26 cellular contexts compared by ENCODE assay signal in the genomic region with DNA sequence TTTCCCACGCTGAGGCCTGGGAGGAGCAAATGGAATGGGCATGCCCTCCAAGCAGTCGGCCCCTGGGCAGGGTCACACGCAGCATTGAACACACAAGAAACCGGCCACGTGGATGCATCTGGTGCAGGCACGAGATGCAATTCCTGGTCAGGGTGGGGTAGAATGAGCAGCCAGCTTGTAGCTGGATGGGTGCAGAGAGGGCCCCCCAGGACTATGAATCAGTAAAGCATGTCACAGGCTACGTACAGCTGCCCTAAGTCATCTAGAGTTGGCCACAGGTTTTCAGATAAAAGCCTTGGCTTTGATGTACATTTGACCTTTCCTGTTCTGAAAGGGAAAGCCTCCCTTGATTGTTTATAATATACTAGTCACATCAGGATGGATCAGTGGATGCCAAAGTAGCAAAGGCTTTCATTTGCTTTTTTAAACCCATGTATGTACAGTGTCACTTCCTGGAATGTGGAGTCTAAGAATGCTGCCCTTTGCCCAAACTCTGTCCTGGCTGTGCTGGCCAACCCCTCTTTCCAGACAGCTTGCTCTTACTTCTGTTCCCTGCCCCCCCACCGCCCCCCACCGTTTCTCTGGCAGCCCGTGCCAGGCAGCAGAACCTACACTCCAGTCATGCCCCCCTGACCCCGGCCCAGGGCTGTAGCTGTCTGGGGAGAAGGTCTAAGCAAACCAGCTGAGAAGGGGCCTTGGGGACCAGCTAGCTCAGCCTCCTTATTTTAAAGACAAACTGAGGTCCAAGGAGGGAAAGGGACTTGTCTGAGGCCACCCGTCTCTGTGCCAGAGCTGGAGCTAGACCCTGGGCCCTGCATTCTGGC.
A peak's percentile ranks its signal among the peaks of the same experiment; 100 is the strongest.
DNase-seq lines count a peak whose midpoint lies in the region; FAIRE-seq and TF ChIP-seq lines count a peak whose summit lies in the region.
"Had no signal": no experiment of that assay in that cellular context is flagged by ENCODE, and none has a peak within 500 bp of the region (broad histone marks: within the 10 kb centered on the region; RNA-seq: fewer than 3 reads in every experiment).

No MANE protein-coding gene starts in this region.

- peak overlapping the region; percentile 24 for H3K27ac ChIP-seq in brain microvascular endothelial cell
- H3K27ac ChIP-seq in stomach = no peak overlapping the region
- H3K27ac ChIP-seq: C4-2B, esophagus muscularis mucosa, neutrophil, SK-N-MC, vagina had no signal

- no peaks in the 10 kb centered on the region for H3K9me3 ChIP-seq in stomach
- H3K9me3 ChIP-seq: esophagus muscularis mucosa, neutrophil, vagina had no signal

- H3K27me3 ChIP-seq in brain microvascular endothelial cell (replicated peaks) (no peaks in the 10 kb centered on the region), stomach (no peaks in the 10 kb centered on the region)
- H3K27me3 ChIP-seq: esophagus muscularis mucosa, neutrophil, vagina had no signal

- no peaks in the 10 kb centered on the region for H3K9me3 Mint-ChIP-seq in osteocyte (ENCODE audit: unreplicated experiment)

- DNase-seq in EL (peak; percentile 10), brain microvascular endothelial cell (peak; percentile 68), foreskin fibroblast (peak; percentile 6 to 9), osteocyte (ENCODE audit: extremely low spot score, unreplicated experiment) (no peak), GM19240 (ENCODE audit: insufficient read length, low spot score) (no peak), DMS79 treated with DMSO at 0.1 percent for 48 hours (lab: John Stamatoyannopoulos, UW) (no peak), stomach (no peak), H54 (ENCODE audit: insufficient read length, low spot score) (no peak)
- DNase-seq: ACHN; activated CD4-positive, alpha-beta T cell treated with anti-CD3 and anti-CD28 coated beads for 48 hours; activated naive CD4-positive, alpha-beta T cell treated with anti-CD3 and anti-CD28 coated beads, Interleukin-2, amount 50 U/mL, for 16 hours; effector CD8-positive, alpha-beta T cell; kidney glomerular epithelial cell; MM.1S; NCI-H2081; NCI-H345; NCI-H774; RPMI8226; substantia nigra; T-helper 17 cell had no signal

- H3K4me3 ChIP-seq in brain microvascular endothelial cell (ENCODE audit: low read depth, low read length) (no peak overlapping the region), foreskin fibroblast (ENCODE audit: low read depth in 1 of 2, low read length in 2 of 2) (no peak overlapping the region), stomach (no peak overlapping the region)
- H3K4me3 ChIP-seq: esophagus muscularis mucosa, SK-N-MC, vagina had no signal

- in situ Hi-C loops in brain microvascular endothelial cell (cut with HindIII; ENCODE audit: low pct_ligation_motif_present, low sequenced_read_pairs) = no loop called here

- WGBS in stomach, 5 donors = 56 to 72% (median 65%) methylated on average over 12 of the region's 12 CpGs

- no peak for TF ChIP-seq CTCF in brain microvascular endothelial cell (IDR thresholded peaks at IDR 0.05; ENCODE audit: low read depth, low read length, missing control alignments)
- no peak for TF ChIP-seq CTCF in foreskin fibroblast (IDR thresholded peaks at IDR 0.05; ENCODE audit: low read depth, low read length)
- TF ChIP-seq CTCF in osteocyte (IDR thresholded peaks at IDR 0.05) = no peak
- no peak for TF ChIP-seq CTCF in stomach (IDR thresholded peaks at IDR 0.05)

- no peak for FAIRE-seq in H54 (lab: Jason Lieb, UNC)
- FAIRE-seq: D721Med had no signal

- TF ChIP-seq EP300 in stomach (IDR thresholded peaks at IDR 0.05) = no peak

- peak overlapping the region; percentile 55 for H3K27ac Mint-ChIP-seq in osteocyte (ENCODE audit: unreplicated experiment)
- H3K27ac Mint-ChIP-seq: T-helper 17 cell had no signal

- intact Hi-C loops in stomach (cut with DNase I; ENCODE audit: low total_unique reads) = no loop called here

- H3K4me3 Mint-ChIP-seq in osteocyte (ENCODE audit: unreplicated experiment) = no peak overlapping the region
- H3K4me3 Mint-ChIP-seq: T-helper 17 cell had no signal

- H3K27me3 Mint-ChIP-seq in osteocyte (ENCODE audit: unreplicated experiment) = no peaks in the 10 kb centered on the region

- TF ChIP-seq POLR2A in stomach (IDR thresholded peaks at IDR 0.05) = no peak
- TF ChIP-seq POLR2A in H54 (IDR thresholded peaks at IDR 0.05; ENCODE audit: low read depth, low read length) = no peak

- H3K4me1 ChIP-seq in stomach = peaks cover 0 to 14% (median 7%) of the 10 kb centered on the region in 4 donors
- H3K4me1 ChIP-seq: esophagus muscularis mucosa had no signal

- H3K4me1 Mint-ChIP-seq in osteocyte (ENCODE audit: unreplicated experiment) = peaks cover 24% of the 10 kb centered on the region

- H3K36me3 Mint-ChIP-seq in osteocyte (ENCODE audit: unreplicated experiment) = no peaks in the 10 kb centered on the region

- H3K36me3 ChIP-seq in brain microvascular endothelial cell (replicated peaks) (no peaks in the 10 kb centered on the region), stomach (no peaks in the 10 kb centered on the region)
- H3K36me3 ChIP-seq: esophagus muscularis mucosa, neutrophil, vagina had no signal

Comparison
In these comparisons a context has a peak if more than half of its experiments do, and no peak if none do; other contexts are left out.
1. DNase-seq: peak in EL (single experiment), brain microvascular endothelial cell (single experiment) and foreskin fibroblast (2 of 2); none in osteocyte (single experiment), GM19240 (single experiment), DMS79 treated with DMSO at 0.1 percent for 48 hours (single experiment), stomach (single experiment) and H54 (single experiment).